In genomic region chr3:141231101-141231922, GRCh38 we compare ENCODE assay signal across 8 cellular contexts. TPM values are rescaled to one million over a fixed set of nuclear protein-coding genes. Genes with fewer than 3 reads are reported as not detected.
DNase-seq lines count a peak whose midpoint lies in the region; ATAC-seq and TF ChIP-seq lines count a peak whose summit lies in the region.

PXYLP1 (plus strand) TSS chr3:141231825; CDS start chr3:141260176, 28,351 bp downstream.

- intact Hi-C loops in left ventricle myocardium superior (cut with micrococcal nuclease), result loop anchor here (5.0 kb wide), 1 partner anchor 46 kb away; no protein-coding TSS in a partner anchor
- intact Hi-C loops in vagina (cut with DNase I), result no loop called here

- no peaks in the 10 kb centered on the region for H3K36me3 ChIP-seq in vagina

- peak within 1 kb of the TSS; percentile 84 to 97 (median 92) for H3K4me3 Mint-ChIP-seq in T-cell

- peak within 1 kb of the TSS; percentile 99 for H3K27ac Mint-ChIP-seq in T-cell

- peak within 1 kb of the TSS; percentile 93 for H3K27ac ChIP-seq in vagina

- DNase-seq in NCI-H1048 (lab: John Stamatoyannopoulos, UW) (peak; percentile 67), T-cell (peak; percentile 74 to 94 (median 85)), amniotic epithelial cell (ENCODE audit: low read depth) (peak; percentile 81), left ventricle myocardium superior (peak; percentile 98), putamen (ENCODE audit: low spot score) (peak; percentile 90), vagina (ENCODE audit: extremely low spot score in 2 of 2) (peak in 1 of 2 donors; percentile 89)

- peaks cover 24% of the 10 kb centered on the region for H3K4me1 ChIP-seq in vagina

- peak within 1 kb of the TSS; percentile 84 to 95 for H3K4me3 ChIP-seq in vagina

- H3K36me3 Mint-ChIP-seq in T-cell, result peaks cover 9% of the 10 kb centered on the region

- no peaks in the 10 kb centered on the region for H3K9me3 Mint-ChIP-seq in T-cell

- peak; percentile 82 for TF ChIP-seq CTCF in GM12874 (IDR thresholded peaks at IDR 0.05; ENCODE audit: insufficient read depth, low read depth, low read length)
- peak in 2 of 3 experiments; percentile 19 to 57 for TF ChIP-seq CTCF in vagina (IDR thresholded peaks at IDR 0.05)

- ATAC-seq in HG02610 (IDR thresholded peaks at IDR 0.05; ENCODE audit: unreplicated experiment) (peak; percentile 93), T-cell (replicated peaks in 1 of 4) (peak; percentile 91 to 95 (median 92)), left ventricle myocardium superior (peak; percentile 93)

- peak in 1 of 2 donors; percentile 15 for TF ChIP-seq POLR2A in vagina (IDR thresholded peaks at IDR 0.05)

- H3K27me3 ChIP-seq in vagina, result no peaks in the 10 kb centered on the region

- H3K9me3 ChIP-seq in vagina, result no peaks in the 10 kb centered on the region

- CTCF ChIA-PET in T-cell (lab: Charles Lee), result interaction anchor here (0.5 to 3.2 kb wide), 39 partner anchors 9 to 644 kb away, joined by 3 to 32 read pairs (median 4); partner anchors contain the start of gene RNF7 (in 1 of the 2)

- POLR2A ChIA-PET in T-cell (lab: Charles Lee), result interaction anchor here (0.5 to 1.0 kb wide), 4 partner anchors 18 to 222 kb away, joined by 3 to 9 read pairs (median 4); no protein-coding TSS in a partner anchor

- peaks cover 52 to 61% (median 54%) of the 10 kb centered on the region in 3 donors for H3K4me1 Mint-ChIP-seq in T-cell

- H3K27me3 Mint-ChIP-seq in T-cell, result no peaks in the 10 kb centered on the region

RNA-seq across cellular contexts. Expression of gene PXYLP1, which starts in this region (rescaled TPM):
- total RNA-seq in T-cell (10 to 100 TPM; 12.5 to 33.0 (median 14.6) TPM), left ventricle myocardium superior (12.3 TPM), vagina (16.7 TPM)
